1 cellular context compared by ENCODE assay signal in genomic region chr19:16615788-16616187, GRCh38.
TF ChIP-seq lines count a peak whose summit lies in the region.

No MANE protein-coding gene starts in this region.

TF ChIP-seq in H1, 55 proteins besides CTCF, POLR2A, EP300 and RAD21:
- TF ChIP-seq BRCA1 (IDR thresholded peaks at IDR 0.05; ENCODE audit: low read depth, low read length) (no peak), SP1 (IDR thresholded peaks at IDR 0.05; ENCODE audit: low read depth, low read length) (0 out of 2 replicates have a peak, but pooled peaks have one; percentile 52)
TF ChIP-seq in H1: peak in this region for 1.
